In genomic region chr9:107443786-107444185, GRCh38 we compare ENCODE assay signal across 22 cellular contexts.
"Had no signal": no experiment of that assay in that cellular context is flagged by ENCODE, and none has a peak within 500 bp of the region (broad histone marks: within the 10 kb centered on the region; RNA-seq: fewer than 3 reads in every experiment).

No MANE protein-coding gene starts in this region.

- H3K9me3 Mint-ChIP-seq: immature natural killer cell, mesothelial cell of epicardium had no signal

- ATAC-seq: gastroesophageal sphincter, left cardiac atrium, left lung, left ventricle myocardium superior, lower lobe of right lung, mucosa of descending colon had no signal

- H3K4me1 Mint-ChIP-seq: immature natural killer cell had no signal

- H3K27ac Mint-ChIP-seq: immature natural killer cell, mesothelial cell of epicardium had no signal

- H3K36me3 ChIP-seq: esophagus muscularis mucosa, gastroesophageal sphincter, heart left ventricle, left lung, lower lobe of right lung had no signal

- H3K4me1 ChIP-seq: esophagus muscularis mucosa, foreskin keratinocyte, gastroesophageal sphincter, heart left ventricle, left lung, lower lobe of right lung had no signal

- H3K27ac ChIP-seq: coronary artery, dorsolateral prefrontal cortex, esophagus muscularis mucosa, gastroesophageal sphincter, heart left ventricle, hepatocyte, left lung, lower lobe of right lung had no signal

- H3K27me3 ChIP-seq: dorsolateral prefrontal cortex, esophagus muscularis mucosa, foreskin keratinocyte, gastroesophageal sphincter, heart left ventricle, hepatocyte, left lung had no signal

- DNase-seq: dermis blood vessel endothelial cell; dorsolateral prefrontal cortex; effector CD4-positive, alpha-beta T cell; effector memory CD4-positive, alpha-beta T cell; foreskin keratinocyte; heart left ventricle; hypothalamus; immature natural killer cell; left cardiac atrium; left lung; left ventricle myocardium superior; lower lobe of right lung; mesenchymal stem cell; mucosa of descending colon had no signal

- H2AFZ ChIP-seq: hepatocyte had no signal

- FAIRE-seq: colon, endothelial cell of umbilical vein, frontal cortex had no signal

- H3K9me3 ChIP-seq: esophagus muscularis mucosa, gastroesophageal sphincter, heart left ventricle, left lung, lower lobe of right lung, mucosa of descending colon had no signal

- H3K4me3 ChIP-seq: coronary artery, dorsolateral prefrontal cortex, esophagus muscularis mucosa, gastroesophageal sphincter, heart left ventricle, hepatocyte, left lung, lower lobe of right lung, mucosa of descending colon had no signal

- H3K4me2 ChIP-seq: hepatocyte had no signal

- H3K79me2 ChIP-seq: hepatocyte had no signal

- H3K36me3 Mint-ChIP-seq: immature natural killer cell, mesothelial cell of epicardium had no signal

- H3K4me3 Mint-ChIP-seq: immature natural killer cell, mesothelial cell of epicardium had no signal
